ENCODE assay signal across 19 cellular contexts in the genomic region with DNA sequence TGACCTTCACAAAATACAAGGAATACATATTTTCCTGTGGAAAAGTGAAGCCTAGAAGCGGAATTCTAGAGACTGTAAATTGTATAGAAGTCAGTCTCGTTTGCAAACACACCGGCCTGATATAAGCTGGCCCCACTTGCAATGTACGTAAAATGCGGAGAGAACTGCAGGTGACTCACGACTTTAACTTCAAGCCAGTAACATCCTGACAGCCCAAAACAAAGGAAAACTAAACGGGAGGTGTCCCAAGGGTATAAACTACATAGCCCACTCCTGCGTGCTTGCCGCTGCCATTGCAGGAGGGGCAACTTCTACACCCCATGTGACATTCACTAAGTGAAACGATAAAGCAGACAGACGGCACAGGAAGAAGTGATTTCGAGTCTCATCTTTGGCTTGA.
A peak's percentile ranks its signal among the peaks of the same experiment; 100 is the strongest.
DNase-seq lines count a peak whose midpoint lies in the region; ATAC-seq, FAIRE-seq and TF ChIP-seq lines count a peak whose summit lies in the region.
"Had no signal": no experiment of that assay in that cellular context is flagged by ENCODE, and none has a peak within 500 bp of the region (broad histone marks: within the 10 kb centered on the region; RNA-seq: fewer than 3 reads in every experiment).

No MANE protein-coding gene starts in this region.

- H3K27ac ChIP-seq in A549 (peak overlapping the region; percentile 90 to 94), PC-3 (ENCODE audit: low read length) (peak overlapping the region; percentile 69), left ventricle myocardium inferior (replicated peaks) (no peak overlapping the region)
- no peak overlapping the region for H3K27ac ChIP-seq in naive thymus-derived CD4-positive, alpha-beta T cell (ENCODE audit: low read depth, low read length)
- H3K27ac ChIP-seq: right atrium auricular region had no signal

- no peak for TF ChIP-seq POLR2A in A549 (IDR thresholded peaks at IDR 0.05; ENCODE audit: low read length)

- intact Hi-C loops in PC-3 (cut with micrococcal nuclease), result loop anchor here (2.0 kb wide), 2 partner anchors 20 to 64 kb away; no protein-coding TSS in a partner anchor
- intact Hi-C loops in naive thymus-derived CD4-positive, alpha-beta T cell (cut with micrococcal nuclease), result no loop called here
- intact Hi-C loops in left ventricle myocardium inferior (cut with micrococcal nuclease), result no loop called here

- CTCF ChIA-PET in A549 (lab: Yijun Ruan, JAX), result interaction anchor here (0.8 to 7.1 kb wide), 9 partner anchors 13 to 183 kb away, joined by 3 to 69 read pairs (median 4); no protein-coding TSS in a partner anchor
- CTCF ChIA-PET in PC-3 (lab: Charles Lee), result interaction anchor here (0.6 kb wide), 1 partner anchor 28 kb away, joined by 3 read pairs; no protein-coding TSS in a partner anchor
- CTCF ChIA-PET in naive thymus-derived CD4-positive, alpha-beta T cell (lab: Charles Lee), result no interaction called here

- no peaks in the 10 kb centered on the region for H4K20me1 ChIP-seq in PC-3 (ENCODE audit: low read length)

- H3F3A ChIP-seq in PC-3 (ENCODE audit: low read length, unreplicated experiment), result no peaks in the 10 kb centered on the region

- peak overlapping the region; percentile 27 for H2AFZ ChIP-seq in PC-3 (ENCODE audit: low read length)

- peaks cover 12% of the 10 kb centered on the region; the same call in 1 of the 2 replicates for H3K36me3 ChIP-seq in PC-3 (ENCODE audit: low read depth, low read length)
- H3K36me3 ChIP-seq in naive thymus-derived CD4-positive, alpha-beta T cell (ENCODE audit: control insufficient read depth in 2 of 3, insufficient read depth in 3 of 3, low read length in 3 of 3), result peaks cover 43 to 91% (median 64%) of the 10 kb centered on the region in 3 experiments
- peaks cover 73% of the 10 kb centered on the region for H3K36me3 ChIP-seq in left ventricle myocardium inferior

- peak overlapping the region; percentile 22 for H3K4me3 ChIP-seq in A549
- H3K4me3 ChIP-seq in PC-3 (ENCODE audit: low read length), result peak overlapping the region; percentile 55
- peak overlapping the region; percentile 25 for H3K4me3 ChIP-seq in choroid plexus epithelial cell (ENCODE audit: low read depth, low read length)
- H3K4me3 ChIP-seq in naive thymus-derived CD4-positive, alpha-beta T cell (ENCODE audit: low read length), result no peak overlapping the region
- no peak overlapping the region for H3K4me3 ChIP-seq in left ventricle myocardium inferior
- H3K4me3 ChIP-seq: MG63, right atrium auricular region had no signal

- 69% methylated on average over 12 of the region's 12 CpGs for WGBS in A549 (ENCODE audit: missing lambda C conversion rate)

- H3K4me1 Mint-ChIP-seq in naive thymus-derived CD4-positive, alpha-beta T cell, result peaks cover 4 to 17% (median 4%) of the 10 kb centered on the region in 7 donors
- H3K4me1 Mint-ChIP-seq: activated CD8-positive, alpha-beta memory T cell treated with anti-CD3 and anti-CD28 coated beads, Interleukin-2, amount 10 ng/mL, durations not matched to agents 7 days and 5 days had no signal

- H3K4me2 ChIP-seq in A549, result peak overlapping the region; percentile 72
- peak overlapping the region; percentile 82 for H3K4me2 ChIP-seq in PC-3 (ENCODE audit: low read length)

- H3K4me3 Mint-ChIP-seq in naive thymus-derived CD4-positive, alpha-beta T cell, result no peak overlapping the region
- H3K4me3 Mint-ChIP-seq: activated CD8-positive, alpha-beta memory T cell treated with anti-CD3 and anti-CD28 coated beads, Interleukin-2, amount 10 ng/mL, durations not matched to agents 7 days and 5 days had no signal

- no peak for TF ChIP-seq RAD21 in A549 (conservative IDR thresholded peaks at IDR 0.05 in 1 of 2, IDR thresholded peaks at IDR 0.05 in 1 of 2)

- H3K27me3 ChIP-seq in PC-3 (ENCODE audit: low read length) (no peaks in the 10 kb centered on the region), left ventricle myocardium inferior (ENCODE audit: low read depth) (no peaks in the 10 kb centered on the region)
- H3K27me3 ChIP-seq in naive thymus-derived CD4-positive, alpha-beta T cell (ENCODE audit: control insufficient read depth in 2 of 2, insufficient read depth in 2 of 2, low read length in 2 of 2), result no peaks in the 10 kb centered on the region
- H3K27me3 ChIP-seq: MG63, right atrium auricular region had no signal

- DNase-seq in A549 (ENCODE audit: low read depth in 1 of 2, low spot score in 1 of 2), result no peak
- peak; percentile 70 for DNase-seq in PC-3
- peak; percentile 29 for DNase-seq in choroid plexus epithelial cell (ENCODE audit: low read depth)
- DNase-seq in naive thymus-derived CD4-positive, alpha-beta T cell, result no peak
- DNase-seq in left ventricle myocardium inferior, result no peak
- no peak for DNase-seq in effector CD4-positive, alpha-beta T cell
- DNase-seq in HK-2 (ENCODE audit: unreplicated experiment), result no peak
- DNase-seq: activated CD4-positive, alpha-beta T cell treated with anti-CD3 and anti-CD28 coated beads for 1 hour; activated CD8-positive, alpha-beta memory T cell treated with anti-CD3 and anti-CD28 coated beads, Interleukin-2, amount 10 ng/mL, durations not matched to agents 7 days and 5 days; activated gamma-delta T cell; COR-L47; kidney; NCI-H187; NCI-H524; stimulated activated CD4-positive, alpha-beta T cell treated with anti-CD3 and anti-CD28 coated beads, Interleukin-2, amount 100 ng/mL, for 24 hours had no signal

- POLR2A ChIA-PET in A549 (lab: Yijun Ruan, JAX) (interaction anchor here (1.2 kb wide), 1 partner anchor 88 kb away, joined by 5 read pairs; no protein-coding TSS in a partner anchor), PC-3 (lab: Charles Lee; ENCODE audit: unreplicated experiment) (no interaction called here)
- POLR2A ChIA-PET in naive thymus-derived CD4-positive, alpha-beta T cell (lab: Charles Lee), result no interaction called here

- no peak for TF ChIP-seq EP300 in A549 (IDR thresholded peaks at IDR 0.05)

- H3K9me3 ChIP-seq in A549 (no peaks in the 10 kb centered on the region), PC-3 (ENCODE audit: low read length) (no peaks in the 10 kb centered on the region), left ventricle myocardium inferior (replicated peaks) (no peaks in the 10 kb centered on the region)
- H3K9me3 ChIP-seq in naive thymus-derived CD4-positive, alpha-beta T cell (ENCODE audit: control insufficient read depth in 2 of 3, low read length in 3 of 3), result no peaks in the 10 kb centered on the region
- H3K9me3 ChIP-seq: MG63, right atrium auricular region had no signal

- BruUV-seq in PC-3 (replicated peaks; lab: Mats Ljungman, UMichigan), result no TSS peak

- FAIRE-seq in A549 (lab: Jason Lieb, UNC), result no peak
- FAIRE-seq: HepG2, kidney had no signal

- no peaks in the 10 kb centered on the region for H3K27me3 Mint-ChIP-seq in naive thymus-derived CD4-positive, alpha-beta T cell
- H3K27me3 Mint-ChIP-seq: activated CD8-positive, alpha-beta memory T cell treated with anti-CD3 and anti-CD28 coated beads, Interleukin-2, amount 10 ng/mL, durations not matched to agents 7 days and 5 days had no signal

- peak overlapping the region; percentile 22 for H3K9ac ChIP-seq in PC-3 (ENCODE audit: low read length)

- H3K9me2 ChIP-seq in PC-3 (replicated peaks; ENCODE audit: low read length), result no peaks in the 10 kb centered on the region

- peaks cover 0 to 23% (median 0%) of the 10 kb centered on the region in 11 donors for H3K9me3 Mint-ChIP-seq in naive thymus-derived CD4-positive, alpha-beta T cell

- no peak; a peak in 1 of 6 replicates for ATAC-seq in A549
- peak; percentile 67 for ATAC-seq in PC-3
- no peak for ATAC-seq in naive thymus-derived CD4-positive, alpha-beta T cell
- no peak for ATAC-seq in HG02759 (IDR thresholded peaks at IDR 0.05; ENCODE audit: unreplicated experiment)
- ATAC-seq: activated CD8-positive, alpha-beta memory T cell treated with anti-CD3 and anti-CD28 coated beads, Interleukin-2, amount 10 ng/mL, durations not matched to agents 7 days and 5 days; HepG2 had no signal

- H3K4me1 ChIP-seq in A549 (peaks cover 44% of the 10 kb centered on the region), PC-3 (ENCODE audit: insufficient read depth, low read length) (peaks cover 32% of the 10 kb centered on the region), left ventricle myocardium inferior (peaks cover 13% of the 10 kb centered on the region)
- H3K4me1 ChIP-seq in naive thymus-derived CD4-positive, alpha-beta T cell (ENCODE audit: control insufficient read depth in 2 of 2, insufficient read depth in 2 of 2, low read length in 2 of 2), result no peaks in the 10 kb centered on the region

- peaks cover 4 to 62% (median 32%) of the 10 kb centered on the region in 5 donors for H3K36me3 Mint-ChIP-seq in naive thymus-derived CD4-positive, alpha-beta T cell

- H3K27ac Mint-ChIP-seq in naive thymus-derived CD4-positive, alpha-beta T cell, result peak overlapping the region in 6 of 9 donors; percentile 38 to 80 (median 72)
- H3K27ac Mint-ChIP-seq: activated CD8-positive, alpha-beta memory T cell treated with anti-CD3 and anti-CD28 coated beads, Interleukin-2, amount 10 ng/mL, durations not matched to agents 7 days and 5 days had no signal

- TF ChIP-seq CTCF in A549 (IDR thresholded peaks at IDR 0.05), result no peak
- no peak for TF ChIP-seq CTCF in PC-3 (conservative IDR thresholded peaks at IDR 0.05; ENCODE audit: low read depth, low read length)
- TF ChIP-seq CTCF in choroid plexus epithelial cell (conservative IDR thresholded peaks at IDR 0.05; ENCODE audit: low read depth, low read length), result no peak
- TF ChIP-seq CTCF in left ventricle myocardium inferior (IDR thresholded peaks at IDR 0.05; ENCODE audit: borderline replicate concordance), result no peak

- no peaks in the 10 kb centered on the region for H3K79me2 ChIP-seq in PC-3 (ENCODE audit: low read length)

TF ChIP-seq in A549, 52 proteins besides CTCF, POLR2A, EP300 and RAD21 (continues in another document):
- TF ChIP-seq MAZ (IDR thresholded peaks at IDR 0.05; ENCODE audit: borderline replicate concordance, low read depth, low read length), result no peak
- TF ChIP-seq ZFP36 (IDR thresholded peaks at IDR 0.05; ENCODE audit: borderline replicate concordance, partially characterized antibody), result no peak
- no peak for TF ChIP-seq HEYL (CRISPR knock-in tag; IDR thresholded peaks at IDR 0.05)
- TF ChIP-seq GATA3 (IDR thresholded peaks at IDR 0.05; ENCODE audit: borderline replicate concordance), result no peak
- no peak for TF ChIP-seq SREBF2 (IDR thresholded peaks at IDR 0.05)
- no peak for TF ChIP-seq NR3C1 (IDR thresholded peaks at IDR 0.05)
- TF ChIP-seq HOXB13 (CRISPR knock-in tag; IDR thresholded peaks at IDR 0.05; ENCODE audit: low read depth), result no peak
- no peak for TF ChIP-seq MAFK (IDR thresholded peaks at IDR 0.05; ENCODE audit: partially characterized antibody)
- TF ChIP-seq EHF (CRISPR knock-in tag; IDR thresholded peaks at IDR 0.05), result no peak
- TF ChIP-seq TP53 (CRISPR knock-in tag; IDR thresholded peaks at IDR 0.05), result no peak
- TF ChIP-seq BHLHE40 (IDR thresholded peaks at IDR 0.05; ENCODE audit: low read depth, low read length), result no peak

Comparison
In these comparisons a context has a peak if more than half of its experiments do, and no peak if none do; other contexts are left out.
1. DNase-seq: peak in PC-3 (single experiment) and choroid plexus epithelial cell (single experiment); none in A549 (0 of 2), naive thymus-derived CD4-positive, alpha-beta T cell (0 of 9), left ventricle myocardium inferior (single experiment), effector CD4-positive, alpha-beta T cell (single experiment) and HK-2 (single experiment).
2. H3K27ac ChIP-seq: peak in A549 (2 of 2) and PC-3 (single experiment); none in naive thymus-derived CD4-positive, alpha-beta T cell (single experiment) and left ventricle myocardium inferior (single experiment).
3. H3K4me3 ChIP-seq: peak in A549 (single experiment), PC-3 (single experiment) and choroid plexus epithelial cell (single experiment); none in naive thymus-derived CD4-positive, alpha-beta T cell (single experiment) and left ventricle myocardium inferior (single experiment).